In genomic region chr14:29637406-29637805, GRCh38 we compare ENCODE assay signal across 8 cellular contexts.
DNase-seq lines count a peak whose midpoint lies in the region; ATAC-seq and TF ChIP-seq lines count a peak whose summit lies in the region.

No MANE protein-coding gene starts in this region.

- no peak overlapping the region for H3K4me2 ChIP-seq in neuronal stem cell (ENCODE audit: insufficient read depth, low read length, poor library complexity, severe bottlenecking)

- TF ChIP-seq EP300 in ovary (IDR thresholded peaks at IDR 0.05): no peak

- no peak overlapping the region for H3K4me3 ChIP-seq in fibroblast of mammary gland (ENCODE audit: control insufficient read depth, low read depth, low read length)
- no peak overlapping the region for H3K4me3 ChIP-seq in ovary
- no peak overlapping the region for H3K4me3 ChIP-seq in neuronal stem cell (ENCODE audit: low read length in 2 of 2)

- H3K9me3 ChIP-seq in ovary (no peaks in the 10 kb centered on the region), neuronal stem cell (replicated peaks in 1 of 2; ENCODE audit: control insufficient read depth in 2 of 2, insufficient read depth in 1 of 2, low read depth in 1 of 2, low read length in 2 of 2) (no peaks in the 10 kb centered on the region)

- H2BK5ac ChIP-seq in neuronal stem cell (ENCODE audit: low read length): no peak overlapping the region

- H3K79me1 ChIP-seq in neuronal stem cell (ENCODE audit: low read depth, low read length): no peaks in the 10 kb centered on the region

- DNase-seq in EH (ENCODE audit: low read depth) (peak; percentile 87), NCI-H69 (lab: John Stamatoyannopoulos, UW) (peak; percentile 85), fibroblast of mammary gland (ENCODE audit: low read depth) (peak; percentile 79), ovary (peak in 4 of 5 donors; percentile 33 to 70 (median 59)), KG1 (lab: John Stamatoyannopoulos, UW) (no peak), neuronal stem cell (ENCODE audit: low spot score) (no peak)

- intact Hi-C loops in ovary (cut with DNase I): no loop called here

- H3K4ac ChIP-seq in neuronal stem cell (ENCODE audit: low read length): no peak overlapping the region

- no peak overlapping the region for H2AK5ac ChIP-seq in neuronal stem cell (ENCODE audit: low read depth, low read length)

- no peak overlapping the region for H4K8ac ChIP-seq in neuronal stem cell (ENCODE audit: low read depth, low read length)

- H3K36me3 ChIP-seq in ovary: no peaks in the 10 kb centered on the region
- H3K36me3 ChIP-seq in neuronal stem cell (replicated peaks in 1 of 2; ENCODE audit: control insufficient read depth in 2 of 2, insufficient read depth in 2 of 2, low read length in 2 of 2): no peaks in the 10 kb centered on the region

- H2BK12ac ChIP-seq in neuronal stem cell (ENCODE audit: low read length): no peak overlapping the region

- H3K18ac ChIP-seq in neuronal stem cell (ENCODE audit: low read length): no peak overlapping the region

- H4K91ac ChIP-seq in neuronal stem cell (ENCODE audit: low read depth, low read length, poor library complexity): no peak overlapping the region

- H3K27ac ChIP-seq in ovary (no peak overlapping the region), neuronal stem cell (replicated peaks; ENCODE audit: low read length) (no peak overlapping the region)

- 31 to 47% (median 41%) methylated on average over 2 of the region's 2 CpGs for WGBS in ovary, 3 donors
- no CpG with 5 or more reads among the region's 2 CpGs for WGBS in neuronal stem cell (ENCODE audit: extremely low coverage in 2 of 2, insufficient read length in 2 of 2, insufficient replicate concordance in 1 of 2), 2 donors

- H2AFZ ChIP-seq in neuronal stem cell (ENCODE audit: low read length): no peak overlapping the region

- H3K14ac ChIP-seq in neuronal stem cell (ENCODE audit: low read length): no peak overlapping the region

- no peaks in the 10 kb centered on the region for H3K27me3 ChIP-seq in ovary
- no peaks in the 10 kb centered on the region for H3K27me3 ChIP-seq in neuronal stem cell (ENCODE audit: control insufficient read depth in 3 of 3, insufficient read depth in 3 of 3, low read depth in 1 of 3, low read length in 3 of 3)

- TF ChIP-seq POLR2A in ovary (IDR thresholded peaks at IDR 0.05): no peak

- TF ChIP-seq CTCF in fibroblast of mammary gland (conservative IDR thresholded peaks at IDR 0.05; ENCODE audit: control insufficient read depth, insufficient read depth, low read depth, low read length) (no peak), ovary (IDR thresholded peaks at IDR 0.05) (no peak)

- no peak overlapping the region for H3K9ac ChIP-seq in neuronal stem cell (ENCODE audit: low read depth, low read length, poor library complexity)

- H2BK120ac ChIP-seq in neuronal stem cell (ENCODE audit: low read depth, low read length): no peak overlapping the region

- ATAC-seq in GM18909 (IDR thresholded peaks at IDR 0.05; ENCODE audit: poor library complexity, unreplicated experiment): no peak
- no peak for ATAC-seq in HG02884 (IDR thresholded peaks at IDR 0.05; ENCODE audit: unreplicated experiment)

- H2BK15ac ChIP-seq in neuronal stem cell (ENCODE audit: low read length): no peak overlapping the region

- H3K23ac ChIP-seq in neuronal stem cell (ENCODE audit: low read depth, low read length, poor library complexity): no peak overlapping the region

- H3K4me1 ChIP-seq in ovary (ENCODE audit: insufficient read depth) (no peaks in the 10 kb centered on the region), neuronal stem cell (ENCODE audit: control insufficient read depth in 2 of 2, insufficient read depth in 1 of 2, low read depth in 1 of 2, low read length in 2 of 2) (no peaks in the 10 kb centered on the region)

Comparison
In these comparisons a context has a peak if more than half of its experiments do, and no peak if none do; other contexts are left out.
1. DNase-seq: peak in EH (single experiment), NCI-H69 (single experiment), fibroblast of mammary gland (single experiment) and ovary (4 of 5); none in KG1 (single experiment) and neuronal stem cell (single experiment).